Comparison of ENCODE assay signal across 11 cellular contexts in the genomic region with DNA sequence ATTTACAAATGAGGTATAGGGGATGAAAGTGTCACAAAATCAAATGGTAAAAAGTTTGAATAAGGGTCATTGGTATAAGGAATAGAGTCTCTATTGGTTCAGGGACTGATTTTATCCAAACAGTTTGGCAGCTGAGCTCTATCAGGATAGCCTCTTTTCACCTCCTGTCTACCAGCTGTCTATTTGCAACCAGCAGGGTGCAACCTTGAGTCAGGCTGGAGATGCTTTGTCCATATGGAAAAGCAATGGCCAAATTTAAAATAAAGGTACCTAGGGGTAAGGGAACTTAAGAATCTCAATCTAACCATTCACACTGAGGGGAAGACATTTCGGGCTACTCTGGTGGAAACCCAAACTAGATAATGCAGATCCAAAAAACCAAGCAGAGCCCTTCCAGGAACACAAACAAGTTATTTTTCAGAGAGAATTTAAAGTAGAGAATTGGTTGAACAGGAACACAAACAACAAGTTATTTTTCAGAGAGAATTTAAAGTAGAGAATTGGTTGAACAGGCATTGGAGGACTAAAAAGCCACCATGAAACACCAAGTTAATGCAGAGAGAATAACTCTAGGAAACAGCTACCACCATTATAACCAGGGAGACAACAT. TPM values are rescaled to one million over a fixed set of nuclear protein-coding genes. Genes with fewer than 3 reads are reported as not detected.
DNase-seq lines count a peak whose midpoint lies in the region; ATAC-seq and TF ChIP-seq lines count a peak whose summit lies in the region.
"Had no signal": no experiment of that assay in that cellular context is flagged by ENCODE, and none has a peak within 500 bp of the region (broad histone marks: within the 10 kb centered on the region; RNA-seq: fewer than 3 reads in every experiment).

No MANE protein-coding gene starts in this region.

- TF ChIP-seq CTCF in MCF 10A (IDR thresholded peaks at IDR 0.05; ENCODE audit: unreplicated experiment): peak; percentile 63
- TF ChIP-seq CTCF in breast epithelium (IDR thresholded peaks at IDR 0.05): peak in 1 of 3 donors; percentile 32
- peak; percentile 37 for TF ChIP-seq CTCF in upper lobe of right lung (IDR thresholded peaks at IDR 0.05)
- TF ChIP-seq CTCF in gastrocnemius medialis (IDR thresholded peaks at IDR 0.05 in 4 of 5, conservative IDR thresholded peaks at IDR 0.05 in 1 of 5): no peak

- in situ Hi-C loops in gastrocnemius medialis (cut with MboI; ENCODE audit: low sequenced_read_pairs in 4 of 4): loop anchor here in 1 of 4 donors (10.0 kb wide), 1 partner anchor 64 kb away; no protein-coding TSS in a partner anchor

- no peaks in the 10 kb centered on the region for H3K4me1 ChIP-seq in breast epithelium
- no peaks in the 10 kb centered on the region for H3K4me1 ChIP-seq in upper lobe of right lung
- H3K4me1 ChIP-seq in gastrocnemius medialis: no peaks in the 10 kb centered on the region

- H3K9me3 Mint-ChIP-seq in MCF 10A (ENCODE audit: unreplicated experiment): no peaks in the 10 kb centered on the region

- H3K27ac ChIP-seq in breast epithelium (no peak overlapping the region), upper lobe of right lung (no peak overlapping the region), gastrocnemius medialis (no peak overlapping the region)

- H3K9me3 ChIP-seq in breast epithelium (no peaks in the 10 kb centered on the region), upper lobe of right lung (no peaks in the 10 kb centered on the region), gastrocnemius medialis (no peaks in the 10 kb centered on the region)

- H3K4me3 ChIP-seq in breast epithelium: no peak overlapping the region
- no peak overlapping the region for H3K4me3 ChIP-seq in upper lobe of right lung
- no peak overlapping the region for H3K4me3 ChIP-seq in gastrocnemius medialis
- H3K4me3 ChIP-seq: K562 had no signal

- peak; percentile 66 for DNase-seq in MCF 10A (ENCODE audit: unreplicated experiment)
- no peak for DNase-seq in breast epithelium (ENCODE audit: low spot score in 2 of 2)
- DNase-seq in NCI-H69 (lab: John Stamatoyannopoulos, UW): peak; percentile 47
- peak; percentile 1 to 8 for DNase-seq in erythroblast (lab: John Stamatoyannopoulos, UW)
- DNase-seq in upper lobe of right lung: no peak
- DNase-seq in gastrocnemius medialis: no peak
- DNase-seq in activated CD4-positive, CD25-positive, alpha-beta regulatory T cell (lab: John Stamatoyannopoulos, UW): no peak
- DNase-seq: GDM1 had no signal

- H3K27me3 ChIP-seq in breast epithelium (peaks cover 0 to 5% of the 10 kb centered on the region in 2 donors), upper lobe of right lung (no peaks in the 10 kb centered on the region), gastrocnemius medialis (no peaks in the 10 kb centered on the region)

- no peaks in the 10 kb centered on the region for H3K36me3 Mint-ChIP-seq in MCF 10A (ENCODE audit: insufficient read depth, unreplicated experiment)

- H3K4me3 Mint-ChIP-seq in MCF 10A (ENCODE audit: unreplicated experiment): no peak overlapping the region
- H3K4me3 Mint-ChIP-seq: central memory CD8-positive, alpha-beta T cell had no signal

- POLR2A ChIA-PET in MCF 10A (lab: Yijun Ruan, JAX): no interaction called here

- no peaks in the 10 kb centered on the region for H3K36me3 ChIP-seq in breast epithelium
- H3K36me3 ChIP-seq in upper lobe of right lung: no peaks in the 10 kb centered on the region
- no peaks in the 10 kb centered on the region for H3K36me3 ChIP-seq in gastrocnemius medialis

- intact Hi-C loops in MCF 10A (cut with micrococcal nuclease) (loop anchor here (1.0 kb wide), 1 partner anchor 126 kb away; no protein-coding TSS in a partner anchor), breast epithelium (cut with DNase I; ENCODE audit: low total_unique reads) (no loop called here), upper lobe of right lung (cut with DNase I) (no loop called here), gastrocnemius medialis (cut with DNase I; ENCODE audit: low total_unique reads) (no loop called here)

- no peak overlapping the region for H3K27ac Mint-ChIP-seq in MCF 10A (ENCODE audit: low read depth, unreplicated experiment)

- BruUV-seq in MCF 10A (replicated peaks; lab: Mats Ljungman, UMichigan): no TSS peak

- H3K27me3 Mint-ChIP-seq in MCF 10A (ENCODE audit: insufficient read depth, unreplicated experiment): peaks cover 54% of the 10 kb centered on the region
- H3K27me3 Mint-ChIP-seq: central memory CD8-positive, alpha-beta T cell had no signal

- ATAC-seq in upper lobe of right lung (no peak), GM18873 (IDR thresholded peaks at IDR 0.05; ENCODE audit: low FRiP score, unreplicated experiment) (no peak), gastrocnemius medialis (no peak)
- ATAC-seq: K562 had no signal

- no peaks in the 10 kb centered on the region for H3K4me1 Mint-ChIP-seq in MCF 10A (ENCODE audit: insufficient read depth, unreplicated experiment)
- H3K4me1 Mint-ChIP-seq: central memory CD8-positive, alpha-beta T cell had no signal

- TF ChIP-seq POLR2A in breast epithelium (IDR thresholded peaks at IDR 0.05): no peak
- no peak for TF ChIP-seq POLR2A in erythroblast (IDR thresholded peaks at IDR 0.05; ENCODE audit: low read length)
- no peak for TF ChIP-seq POLR2A in gastrocnemius medialis (IDR thresholded peaks at IDR 0.05)

- CTCF ChIA-PET in MCF 10A (lab: Yijun Ruan, JAX): interaction anchor here (0.5 to 2.6 kb wide), 20 partner anchors 8 to 1694 kb away, joined by 3 to 10 read pairs (median 3); a partner anchor contains a TSS

RNA-seq across cellular contexts. Expression of a gene that starts 12.6 kb away (rescaled TPM):
- total RNA-seq in MCF 10A (2022) (not detected in 2 replicates), breast epithelium (not detected), upper lobe of right lung (not detected), gastrocnemius medialis (not detected)
- total RNA-seq: K562 had no signal

Comparison
In these comparisons a context has a peak if more than half of its experiments do, and no peak if none do; other contexts are left out.
1. DNase-seq: peak in MCF 10A (single experiment), NCI-H69 (single experiment) and erythroblast (2 of 2); none in breast epithelium (0 of 2), upper lobe of right lung (single experiment), gastrocnemius medialis (0 of 2) and activated CD4-positive, CD25-positive, alpha-beta regulatory T cell (0 of 4).
2. CTCF ChIP-seq: peak in MCF 10A (single experiment) and upper lobe of right lung (single experiment); none in gastrocnemius medialis (0 of 5).